ENCODE assay signal across 25 cellular contexts in genomic region chr14:58354817-58355216, GRCh38. TPM values are rescaled to one million over a fixed set of nuclear protein-coding genes. Genes with fewer than 3 reads are reported as not detected.
DNase-seq lines count a peak whose midpoint lies in the region; ATAC-seq and TF ChIP-seq lines count a peak whose summit lies in the region.
"Had no signal": no experiment of that assay in that cellular context is flagged by ENCODE, and none has a peak within 500 bp of the region (broad histone marks: within the 10 kb centered on the region; RNA-seq: fewer than 3 reads in every experiment).

No MANE protein-coding gene starts in this region.

- CTCF ChIA-PET in CD4-positive, alpha-beta memory T cell (lab: Charles Lee; ENCODE audit: partially characterized antibody): no interaction called here
- CTCF ChIA-PET in Calu3 (lab: Charles Lee): interaction anchor here (0.7 kb wide), 1 partner anchor 713 kb away, joined by 4 read pairs; no protein-coding TSS in a partner anchor

- H3K9me2 ChIP-seq in Karpas-422 (replicated peaks; ENCODE audit: insufficient read depth, low read length): no peaks in the 10 kb centered on the region

- no peak for ATAC-seq in naive thymus-derived CD8-positive, alpha-beta T cell
- ATAC-seq: activated CD8-positive, alpha-beta T cell treated with anti-CD3 and anti-CD28 coated beads for 36 hours; gastroesophageal sphincter; left ventricle myocardium superior; SK-N-SH treated with all-trans-retinoic acid at 6 μM for 48 hours had no signal

- H3K9ac ChIP-seq in Karpas-422 (ENCODE audit: low read length): no peak overlapping the region

- no TSS peak for BruUV-seq in Calu3 (replicated peaks; lab: Mats Ljungman, UMichigan)

- no peaks in the 10 kb centered on the region for H3K9me3 ChIP-seq in CD4-positive, alpha-beta memory T cell (ENCODE audit: control insufficient read depth in 1 of 2, low read length in 2 of 2)
- no peaks in the 10 kb centered on the region for H3K9me3 ChIP-seq in Karpas-422 (ENCODE audit: low read length)
- H3K9me3 ChIP-seq: gastroesophageal sphincter, tibial nerve had no signal

- no peak overlapping the region for H3K4me2 ChIP-seq in Karpas-422 (ENCODE audit: low read depth, low read length, poor library complexity, severe bottlenecking)

- no peaks in the 10 kb centered on the region for H4K20me1 ChIP-seq in Karpas-422 (ENCODE audit: insufficient read depth, low read depth, low read length)

- H3K27ac Mint-ChIP-seq in CD14-positive monocyte (peak overlapping the region; percentile 50 to 89 (median 75)), Calu3 (ENCODE audit: unreplicated experiment) (no peak overlapping the region)
- H3K27ac Mint-ChIP-seq in CD4-positive, alpha-beta memory T cell: peak overlapping the region in 6 of 7 donors; percentile 22 to 91 (median 76)
- no peak overlapping the region for H3K27ac Mint-ChIP-seq in activated T-helper 1 cell treated with anti-CD3 and anti-CD28 coated beads, Interleukin-12 subunit alpha, Interleukin-12 subunit beta, Interleukin-2, Interleukin-4 antibody, amounts not matched to agents 30 ng/mL and 10 ng/mL and 1 ng/mL, durations not matched to agents 14 hours and 24 hours and 36 hours
- peak overlapping the region; percentile 28 to 95 (median 72) for H3K27ac Mint-ChIP-seq in naive thymus-derived CD8-positive, alpha-beta T cell

- no peaks in the 10 kb centered on the region for H3K27me3 ChIP-seq in CD4-positive, alpha-beta memory T cell (ENCODE audit: insufficient read depth, low read length)
- H3K27me3 ChIP-seq in Karpas-422 (ENCODE audit: low read length): no peaks in the 10 kb centered on the region
- H3K27me3 ChIP-seq: gastroesophageal sphincter, tibial nerve had no signal

- no peak for DNase-seq in CD14-positive monocyte (ENCODE audit: low spot score)
- DNase-seq in CD4-positive, alpha-beta memory T cell: no peak
- no peak for DNase-seq in activated T-helper 1 cell treated with anti-CD3 and anti-CD28 coated beads, Interleukin-12 subunit alpha, Interleukin-12 subunit beta, Interleukin-2, Interleukin-4 antibody, amounts not matched to agents 30 ng/mL and 10 ng/mL and 1 ng/mL, durations not matched to agents 14 hours and 24 hours and 36 hours (ENCODE audit: low spot score)
- DNase-seq in naive thymus-derived CD8-positive, alpha-beta T cell: no peak
- DNase-seq in Karpas-422: no peak
- no peak for DNase-seq in Calu3
- no peak for DNase-seq in activated CD4-positive, CD25-positive, alpha-beta regulatory T cell treated with anti-CD3 and anti-CD28 coated beads, Interleukin-2, amount 50 U/mL, for 72 hours
- DNase-seq: activated CD8-positive, alpha-beta T cell treated with anti-CD3 and anti-CD28 coated beads for 36 hours; aorta; DMS79 treated with DMSO at 0.1 percent for 48 hours; left ventricle myocardium superior; midbrain; NCI-H1092 treated with DMSO at 0.1 percent for 48 hours; NCI-H2029 treated with DMSO at 0.1 percent for 48 hours; NCI-H2227 treated with DMSO at 0.1 percent for 48 hours; NCI-H748 treated with DMSO at 0.1 percent for 48 hours; stimulated activated CD8-positive, alpha-beta memory T cell treated with anti-CD3 and anti-CD28 coated beads, Interleukin-4, amount 100 ng/mL, for 48 hours had no signal

- H2AFZ ChIP-seq in Karpas-422 (ENCODE audit: low read length): no peak overlapping the region

- peaks cover 21% of the 10 kb centered on the region for H3K4me1 ChIP-seq in CD4-positive, alpha-beta memory T cell (ENCODE audit: insufficient read depth, low read length)
- H3K4me1 ChIP-seq in Karpas-422 (ENCODE audit: low read length): peaks cover 13% of the 10 kb centered on the region; the same call in 1 of the 2 replicates

- H3K36me3 Mint-ChIP-seq in CD14-positive monocyte: peaks cover 51 to 79% of the 10 kb centered on the region in 2 donors
- peaks cover 48 to 67% of the 10 kb centered on the region in 2 donors for H3K36me3 Mint-ChIP-seq in CD4-positive, alpha-beta memory T cell
- H3K36me3 Mint-ChIP-seq in activated T-helper 1 cell treated with anti-CD3 and anti-CD28 coated beads, Interleukin-12 subunit alpha, Interleukin-12 subunit beta, Interleukin-2, Interleukin-4 antibody, amounts not matched to agents 30 ng/mL and 10 ng/mL and 1 ng/mL, durations not matched to agents 14 hours and 24 hours and 36 hours (ENCODE audit: low read depth): peaks cover 37% of the 10 kb centered on the region
- peaks cover 8 to 72% (median 21%) of the 10 kb centered on the region in 3 donors for H3K36me3 Mint-ChIP-seq in naive thymus-derived CD8-positive, alpha-beta T cell
- peaks cover 10% of the 10 kb centered on the region for H3K36me3 Mint-ChIP-seq in Calu3 (ENCODE audit: insufficient read depth, unreplicated experiment)

- peaks cover 36% of the 10 kb centered on the region for H3K79me2 ChIP-seq in Karpas-422 (ENCODE audit: low read length)

- H3K4me3 Mint-ChIP-seq in CD14-positive monocyte (no peak overlapping the region), Calu3 (ENCODE audit: low read depth, unreplicated experiment) (no peak overlapping the region)
- H3K4me3 Mint-ChIP-seq in CD4-positive, alpha-beta memory T cell: peak overlapping the region in 1 of 8 donors; percentile 44
- H3K4me3 Mint-ChIP-seq in activated T-helper 1 cell treated with anti-CD3 and anti-CD28 coated beads, Interleukin-12 subunit alpha, Interleukin-12 subunit beta, Interleukin-2, Interleukin-4 antibody, amounts not matched to agents 30 ng/mL and 10 ng/mL and 1 ng/mL, durations not matched to agents 14 hours and 24 hours and 36 hours: peak overlapping the region; percentile 30
- no peak overlapping the region for H3K4me3 Mint-ChIP-seq in naive thymus-derived CD8-positive, alpha-beta T cell
- H3K4me3 Mint-ChIP-seq: activated CD8-positive, alpha-beta T cell treated with anti-CD3 and anti-CD28 coated beads for 36 hours; dendritic cell treated with granulocyte-macrophage colony-stimulating factor and Interleukin-4, amounts not matched to agents 40 ng/mL and 50 ng/mL, for 4 days had no signal

- H3K36me3 ChIP-seq in CD4-positive, alpha-beta memory T cell (ENCODE audit: insufficient read depth, low read length): peaks cover 26% of the 10 kb centered on the region
- peaks cover 61% of the 10 kb centered on the region for H3K36me3 ChIP-seq in Karpas-422 (ENCODE audit: insufficient read depth, low read length)

- H3K4me1 Mint-ChIP-seq in CD14-positive monocyte (peaks cover 23% of the 10 kb centered on the region), Calu3 (ENCODE audit: low read depth, unreplicated experiment) (peaks cover 8% of the 10 kb centered on the region)
- peaks cover 22 to 40% (median 30%) of the 10 kb centered on the region in 4 donors for H3K4me1 Mint-ChIP-seq in CD4-positive, alpha-beta memory T cell
- peaks cover 23% of the 10 kb centered on the region for H3K4me1 Mint-ChIP-seq in activated T-helper 1 cell treated with anti-CD3 and anti-CD28 coated beads, Interleukin-12 subunit alpha, Interleukin-12 subunit beta, Interleukin-2, Interleukin-4 antibody, amounts not matched to agents 30 ng/mL and 10 ng/mL and 1 ng/mL, durations not matched to agents 14 hours and 24 hours and 36 hours (ENCODE audit: low read depth)
- peaks cover 6 to 29% (median 22%) of the 10 kb centered on the region in 4 donors for H3K4me1 Mint-ChIP-seq in naive thymus-derived CD8-positive, alpha-beta T cell

- TF ChIP-seq CTCF in CD14-positive monocyte (IDR thresholded peaks at IDR 0.05): no peak
- TF ChIP-seq CTCF in Calu3 (IDR thresholded peaks at IDR 0.05; ENCODE audit: unreplicated experiment): no peak

- H3K4me3 ChIP-seq in CD4-positive, alpha-beta memory T cell (ENCODE audit: low read length in 2 of 2): no peak overlapping the region
- no peak overlapping the region for H3K4me3 ChIP-seq in Karpas-422 (ENCODE audit: low read length)
- H3K4me3 ChIP-seq: gastroesophageal sphincter, tibial nerve had no signal

- H3K27ac ChIP-seq in CD4-positive, alpha-beta memory T cell (ENCODE audit: low read depth, low read length): no peak overlapping the region
- no peak overlapping the region for H3K27ac ChIP-seq in Karpas-422 (ENCODE audit: low read length)
- H3K27ac ChIP-seq: tibial nerve had no signal

- no peaks in the 10 kb centered on the region for H3K27me3 Mint-ChIP-seq in CD14-positive monocyte (ENCODE audit: low read depth in 3 of 3)
- H3K27me3 Mint-ChIP-seq in CD4-positive, alpha-beta memory T cell: no peaks in the 10 kb centered on the region
- no peaks in the 10 kb centered on the region for H3K27me3 Mint-ChIP-seq in activated T-helper 1 cell treated with anti-CD3 and anti-CD28 coated beads, Interleukin-12 subunit alpha, Interleukin-12 subunit beta, Interleukin-2, Interleukin-4 antibody, amounts not matched to agents 30 ng/mL and 10 ng/mL and 1 ng/mL, durations not matched to agents 14 hours and 24 hours and 36 hours (ENCODE audit: insufficient read depth)
- H3K27me3 Mint-ChIP-seq in naive thymus-derived CD8-positive, alpha-beta T cell: no peaks in the 10 kb centered on the region
- no peaks in the 10 kb centered on the region for H3K27me3 Mint-ChIP-seq in Calu3 (ENCODE audit: unreplicated experiment)
- H3K27me3 Mint-ChIP-seq: activated CD8-positive, alpha-beta T cell treated with anti-CD3 and anti-CD28 coated beads for 36 hours; dendritic cell treated with granulocyte-macrophage colony-stimulating factor and Interleukin-4, amounts not matched to agents 40 ng/mL and 50 ng/mL, for 4 days had no signal

- H3K9me3 Mint-ChIP-seq in CD14-positive monocyte (no peaks in the 10 kb centered on the region), Calu3 (ENCODE audit: low read depth, unreplicated experiment) (no peaks in the 10 kb centered on the region)
- H3K9me3 Mint-ChIP-seq in CD4-positive, alpha-beta memory T cell: peaks cover 0 to 2% (median 0%) of the 10 kb centered on the region in 8 donors
- H3K9me3 Mint-ChIP-seq in activated T-helper 1 cell treated with anti-CD3 and anti-CD28 coated beads, Interleukin-12 subunit alpha, Interleukin-12 subunit beta, Interleukin-2, Interleukin-4 antibody, amounts not matched to agents 30 ng/mL and 10 ng/mL and 1 ng/mL, durations not matched to agents 14 hours and 24 hours and 36 hours: no peaks in the 10 kb centered on the region
- no peaks in the 10 kb centered on the region for H3K9me3 Mint-ChIP-seq in naive thymus-derived CD8-positive, alpha-beta T cell
- H3K9me3 Mint-ChIP-seq: activated CD8-positive, alpha-beta T cell treated with anti-CD3 and anti-CD28 coated beads for 36 hours; dendritic cell treated with granulocyte-macrophage colony-stimulating factor and Interleukin-4, amounts not matched to agents 40 ng/mL and 50 ng/mL, for 4 days had no signal

- intact Hi-C loops in CD14-positive monocyte (cut with micrococcal nuclease) (no loop called here), Calu3 (cut with micrococcal nuclease; ENCODE audit: unreplicated experiment) (no loop called here)
- intact Hi-C loops in CD4-positive, alpha-beta memory T cell (cut with micrococcal nuclease): no loop called here
- intact Hi-C loops in activated T-helper 1 cell treated with anti-CD3 and anti-CD28 coated beads, Interleukin-12 subunit alpha, Interleukin-12 subunit beta, Interleukin-2, Interleukin-4 antibody, amounts not matched to agents 30 ng/mL and 10 ng/mL and 1 ng/mL, durations not matched to agents 14 hours and 24 hours and 36 hours (cut with micrococcal nuclease): no loop called here

- POLR2A ChIA-PET in CD4-positive, alpha-beta memory T cell (lab: Charles Lee; ENCODE audit: partially characterized antibody): no interaction called here
- POLR2A ChIA-PET in naive thymus-derived CD8-positive, alpha-beta T cell (lab: Charles Lee): no interaction called here

RNA-seq across cellular contexts. Expression of gene TOMM20L, which starts 40.9 kb away (rescaled TPM):
- under 1 TPM in 1 of 2 donors, not detected in 1; 0.33 TPM for polyA plus RNA-seq in CD14-positive monocyte
- not detected for total RNA-seq in CD4-positive, alpha-beta memory T cell
- polyA plus RNA-seq in CD4-positive, alpha-beta memory T cell: not detected
- total RNA-seq in activated T-helper 1 cell treated with anti-CD3 and anti-CD28 coated beads, Interleukin-12 subunit alpha, Interleukin-12 subunit beta, Interleukin-2, Interleukin-4 antibody, amounts not matched to agents 30 ng/mL and 10 ng/mL and 1 ng/mL, durations not matched to agents 14 hours and 24 hours and 36 hours: not detected in 2 replicates
- not detected for total RNA-seq in naive thymus-derived CD8-positive, alpha-beta T cell
- polyA plus RNA-seq in naive thymus-derived CD8-positive, alpha-beta T cell: not detected
- total RNA-seq in Karpas-422 (2014; rRNA removed; shearing (Covaris generic); ENCODE audit: low replicate concordance): 1.8 TPM in 1 of 2 replicates, not detected in the other
- total RNA-seq in Calu3 (2022): not detected in 2 replicates
- total RNA-seq: activated CD8-positive, alpha-beta T cell treated with anti-CD3 and anti-CD28 coated beads for 36 hours; aorta; cardiac septum; gastroesophageal sphincter; H4; left ventricle myocardium superior; pulmonary artery endothelial cell; skeletal muscle tissue had no signal
- polyA plus RNA-seq: aorta had no signal

RNA-seq across cellular contexts. Expression of gene ARID4A, which starts 56.5 kb away (rescaled TPM):
- 10 to 100 TPM in 1 of 2 donors, 1 to 10 TPM in 1; 6.5 to 13.2 TPM for polyA plus RNA-seq in CD14-positive monocyte
- 10 to 100 TPM; 80.0 to 84.1 TPM for total RNA-seq in CD4-positive, alpha-beta memory T cell
- 10 to 100 TPM; 12.8 to 37.5 TPM for polyA plus RNA-seq in CD4-positive, alpha-beta memory T cell
- total RNA-seq in activated T-helper 1 cell treated with anti-CD3 and anti-CD28 coated beads, Interleukin-12 subunit alpha, Interleukin-12 subunit beta, Interleukin-2, Interleukin-4 antibody, amounts not matched to agents 30 ng/mL and 10 ng/mL and 1 ng/mL, durations not matched to agents 14 hours and 24 hours and 36 hours: 21.4 and 26.3 TPM in 2 replicates
- 10 to 100 TPM; 68.5 to 70.0 TPM for total RNA-seq in naive thymus-derived CD8-positive, alpha-beta T cell
- 10 to 100 TPM; 19.4 to 26.2 (median 25.8) TPM for polyA plus RNA-seq in naive thymus-derived CD8-positive, alpha-beta T cell
- total RNA-seq in Karpas-422 (2014; rRNA removed; shearing (Covaris generic); ENCODE audit: low replicate concordance): 36.3 and 37.9 TPM in 2 replicates
- total RNA-seq in Calu3 (2022): 24.9 and 26.7 TPM in 2 replicates

Comparison
In these comparisons a context has a peak if more than half of its experiments do, and no peak if none do; other contexts are left out.
1. H3K27ac Mint-ChIP-seq: peak in CD14-positive monocyte (7 of 7), CD4-positive, alpha-beta memory T cell (6 of 7) and naive thymus-derived CD8-positive, alpha-beta T cell (10 of 10); none in activated T-helper 1 cell treated with anti-CD3 and anti-CD28 coated beads, Interleukin-12 subunit alpha, Interleukin-12 subunit beta, Interleukin-2, Interleukin-4 antibody, amounts not matched to agents 30 ng/mL and 10 ng/mL and 1 ng/mL, durations not matched to agents 14 hours and 24 hours and 36 hours (single experiment) and Calu3 (single experiment).